Comparison of ENCODE assay signal across 8 cellular contexts in the genomic region with DNA sequence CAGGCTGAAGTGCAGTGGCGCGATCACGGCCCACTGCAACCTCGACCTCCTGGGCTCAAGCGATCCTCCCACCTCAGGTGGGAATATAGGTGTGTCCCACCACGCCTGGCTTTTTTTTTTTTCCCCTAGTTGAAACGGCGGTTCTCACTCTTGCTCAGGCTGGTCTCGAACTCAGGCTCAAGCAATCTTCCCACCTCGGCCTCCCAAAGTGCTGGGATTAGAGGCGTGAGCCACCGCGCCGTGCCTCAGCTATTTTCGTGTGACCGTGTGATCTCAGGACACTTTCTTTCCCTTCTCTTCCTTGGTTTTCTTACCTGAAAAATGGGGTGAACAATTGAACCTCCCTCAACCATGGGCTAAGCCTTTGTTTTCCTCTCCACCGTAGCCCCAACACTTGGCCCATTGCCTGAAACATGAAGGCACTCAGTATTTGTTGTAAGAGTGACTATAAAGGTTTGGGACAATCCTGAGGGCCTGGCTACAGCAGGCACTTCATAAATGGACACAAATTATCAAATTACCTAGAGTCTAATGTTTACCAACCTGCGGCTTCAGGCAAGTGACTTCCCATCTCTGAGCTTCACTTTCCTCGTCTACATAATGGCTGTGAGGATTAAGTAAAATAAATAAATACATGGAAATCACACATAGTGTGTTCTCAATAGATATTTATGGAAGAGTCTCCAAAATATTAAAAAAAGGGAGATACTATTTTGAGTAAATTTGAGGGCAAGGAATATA. TPM values are rescaled to one million over a fixed set of nuclear protein-coding genes. Genes with fewer than 3 reads are reported as not detected.
DNase-seq lines count a peak whose midpoint lies in the region; ATAC-seq and TF ChIP-seq lines count a peak whose summit lies in the region.

No MANE protein-coding gene starts in this region.

- peaks cover 46% of the 10 kb centered on the region for H3F3A ChIP-seq in smooth muscle cell (ENCODE audit: low read depth)

- H3K9me3 Mint-ChIP-seq in activated CD4-positive, alpha-beta T cell treated with anti-CD3 and anti-CD28 coated beads for 36 hours (ENCODE audit: low read depth), result peaks cover 2% of the 10 kb centered on the region

- CTCF ChIA-PET in activated CD4-positive, alpha-beta T cell treated with anti-CD3 and anti-CD28 coated beads for 36 hours (lab: Charles Lee), result interaction anchor here (1.2 to 31.0 kb wide), 5 partner anchors 11 to 151 kb away, joined by 3 to 712 read pairs (median 5); a partner anchor contains a TSS

- H3K9me3 ChIP-seq in smooth muscle cell (replicated peaks; ENCODE audit: low read depth), result no peaks in the 10 kb centered on the region

- no peak for ATAC-seq in activated CD4-positive, alpha-beta T cell treated with anti-CD3 and anti-CD28 coated beads for 36 hours
- no peak for ATAC-seq in SK-N-SH treated with all-trans-retinoic acid at 6 μM for 48 hours

- peak overlapping the region; percentile 88 for H3K4me3 Mint-ChIP-seq in activated CD4-positive, alpha-beta T cell treated with anti-CD3 and anti-CD28 coated beads for 36 hours

- no peak overlapping the region for H2AFZ ChIP-seq in smooth muscle cell (ENCODE audit: low read depth)

- intact Hi-C loops in activated CD4-positive, alpha-beta T cell treated with anti-CD3 and anti-CD28 coated beads for 36 hours (cut with DNase I, micrococcal nuclease), result loop anchor here (1.0 to 2.0 kb wide), 7 partner anchors 27 to 149 kb away; a partner anchor contains a TSS

- H3K27ac ChIP-seq in HL-60 (replicated peaks), result peak overlapping the region; percentile 27; the same call in 1 of the 2 replicates
- peak overlapping the region; percentile 83 for H3K27ac ChIP-seq in smooth muscle cell (ENCODE audit: low read depth)

- POLR2A ChIA-PET in activated CD4-positive, alpha-beta T cell treated with anti-CD3 and anti-CD28 coated beads for 36 hours (lab: Charles Lee), result interaction anchor here (0.9 to 1.5 kb wide), 7 partner anchors 13 to 39 kb away, joined by 3 to 13 read pairs (median 4); a partner anchor contains a TSS

- H3K36me3 ChIP-seq in smooth muscle cell (ENCODE audit: low read depth), result no peaks in the 10 kb centered on the region

- in situ Hi-C loops in G401 (cut with HindIII; ENCODE audit: low sequenced_read_pairs), result no loop called here

- peak overlapping the region; percentile 82 for H3K4me2 ChIP-seq in smooth muscle cell

- H3K36me3 Mint-ChIP-seq in activated CD4-positive, alpha-beta T cell treated with anti-CD3 and anti-CD28 coated beads for 36 hours (ENCODE audit: low read depth), result peaks cover 14% of the 10 kb centered on the region

- DNase-seq in activated CD4-positive, alpha-beta T cell treated with anti-CD3 and anti-CD28 coated beads for 36 hours, result no peak
- no peak for DNase-seq in activated CD4-positive, alpha-beta T cell treated with anti-CD3 and anti-CD28 coated beads for 4 hours
- DNase-seq in HL-60 (ENCODE audit: low read depth in 1 of 2, low spot score in 1 of 2) (no peak), fibroblast of villous mesenchyme (ENCODE audit: low read depth) (peak; percentile 24), smooth muscle cell (lab: John Stamatoyannopoulos, UW; ENCODE audit: unreplicated experiment) (no peak), G401 (ENCODE audit: low spot score) (no peak), GM19238 (ENCODE audit: insufficient read length, low spot score) (no peak)

- no peaks in the 10 kb centered on the region for H4K20me1 ChIP-seq in smooth muscle cell (ENCODE audit: low read depth)

- no peaks in the 10 kb centered on the region for H3K27me3 ChIP-seq in HL-60 (ENCODE audit: insufficient read depth, poor library complexity, severe bottlenecking)
- no peaks in the 10 kb centered on the region for H3K27me3 ChIP-seq in smooth muscle cell (ENCODE audit: low read depth)

- WGBS in smooth muscle cell (ENCODE audit: low lambda C conversion rate), result 33% methylated on average over 19 of the region's 19 CpGs

- peaks cover 18% of the 10 kb centered on the region for H3K4me1 ChIP-seq in smooth muscle cell (ENCODE audit: low read depth)

- H3K4me1 Mint-ChIP-seq in activated CD4-positive, alpha-beta T cell treated with anti-CD3 and anti-CD28 coated beads for 36 hours, result peaks cover 25% of the 10 kb centered on the region

- H3K79me2 ChIP-seq in smooth muscle cell (ENCODE audit: low read depth), result no peaks in the 10 kb centered on the region

- H3K27ac Mint-ChIP-seq in activated CD4-positive, alpha-beta T cell treated with anti-CD3 and anti-CD28 coated beads for 36 hours, result peak overlapping the region; percentile 89

- TF ChIP-seq CTCF in HL-60 (IDR thresholded peaks at IDR 0.05; ENCODE audit: insufficient read depth, low read length) (no peak), fibroblast of villous mesenchyme (IDR thresholded peaks at IDR 0.05; ENCODE audit: insufficient read depth, low read depth, low read length) (no peak), smooth muscle cell (IDR thresholded peaks at IDR 0.05; ENCODE audit: borderline replicate concordance, insufficient read depth, poor library complexity, severe bottlenecking) (no peak)

- H3K27me3 Mint-ChIP-seq in activated CD4-positive, alpha-beta T cell treated with anti-CD3 and anti-CD28 coated beads for 36 hours, result no peaks in the 10 kb centered on the region

- peak overlapping the region; percentile 58 for H3K4me3 ChIP-seq in HL-60 (replicated peaks; ENCODE audit: insufficient read depth, low read length)
- peak overlapping the region; percentile 77 for H3K4me3 ChIP-seq in fibroblast of villous mesenchyme (ENCODE audit: low read depth, low read length)
- peak overlapping the region; percentile 53 for H3K4me3 ChIP-seq in smooth muscle cell

- peak overlapping the region; percentile 5 for H3K9ac ChIP-seq in smooth muscle cell (ENCODE audit: low read depth)

TF ChIP-seq in SK-N-SH treated with all-trans-retinoic acid at 6 μM for 48 hours, 23 proteins besides CTCF, POLR2A, EP300 and RAD21:
- TF ChIP-seq ZNF70 (CRISPR knock-in tag; IDR thresholded peaks at IDR 0.05), result peak; percentile 93
- no peak for TF ChIP-seq SNAI2 (CRISPR knock-in tag; IDR thresholded peaks at IDR 0.05)
- no peak for TF ChIP-seq TOX (CRISPR knock-in tag; IDR thresholded peaks at IDR 0.05; ENCODE audit: borderline replicate concordance)
- TF ChIP-seq ISL1 (CRISPR knock-in tag; IDR thresholded peaks at IDR 0.05), result no peak
- TF ChIP-seq PPARA (CRISPR knock-in tag; IDR thresholded peaks at IDR 0.05; ENCODE audit: borderline replicate concordance), result no peak
- TF ChIP-seq ZFP30 (CRISPR knock-in tag; IDR thresholded peaks at IDR 0.05), result no peak

RNA-seq across cellular contexts. Expression of a gene that starts 31.4 kb away (rescaled TPM):
- total RNA-seq in activated CD4-positive, alpha-beta T cell treated with anti-CD3 and anti-CD28 coated beads for 36 hours, result 1 to 10 TPM; 2.2 to 3.5 TPM
- total RNA-seq in fibroblast of villous mesenchyme, result 18.0 and 27.2 TPM in 2 replicates
- 396 and 414 TPM in 2 replicates for total RNA-seq in smooth muscle cell
- polyA plus RNA-seq in smooth muscle cell, result 87.6 and 182 TPM in 2 replicates
- total RNA-seq in G401 (2014; rRNA removed; shearing (Covaris generic)), result 1,330 and 1,439 TPM in 2 replicates

RNA-seq across cellular contexts. Expression of a gene that starts 59.5 kb away (rescaled TPM):
- 100 to 1,000 TPM; 108 to 111 TPM for total RNA-seq in activated CD4-positive, alpha-beta T cell treated with anti-CD3 and anti-CD28 coated beads for 36 hours
- 70.5 and 91.1 TPM in 2 replicates for total RNA-seq in fibroblast of villous mesenchyme
- total RNA-seq in smooth muscle cell, result 165 and 210 TPM in 2 replicates
- polyA plus RNA-seq in smooth muscle cell, result 336 and 397 TPM in 2 replicates
- total RNA-seq in G401 (2014; rRNA removed; shearing (Covaris generic)), result 124 and 138 TPM in 2 replicates

Comparison
In these comparisons a context has a peak if more than half of its experiments do, and no peak if none do; other contexts are left out.
1. RNA of a gene that starts 31.4 kb away (total RNA-seq): 1,330 to 1,439 TPM in G401 and 396 to 414 TPM in smooth muscle cell; 18.0 to 27.2 TPM in fibroblast of villous mesenchyme and 2.2 to 3.5 TPM in activated CD4-positive, alpha-beta T cell treated with anti-CD3 and anti-CD28 coated beads for 36 hours; every median in the first group is over 10 times any median in the second.
2. Peak in every context shown above with its lines, with median percentiles within 50 percentile points of each other: H3K4me3 ChIP-seq.